Comparison of ENCODE assay signal across 26 cellular contexts in genomic region chr16:78696797-78697196, GRCh38.
"Had no signal": no experiment of that assay in that cellular context is flagged by ENCODE, and none has a peak within 500 bp of the region (broad histone marks: within the 10 kb centered on the region; RNA-seq: fewer than 3 reads in every experiment).

No MANE protein-coding gene starts in this region.

- H3K36me3 ChIP-seq: stomach, suprapubic skin, thoracic aorta, thyroid gland, tibial artery, tibial nerve, transverse colon, upper lobe of left lung, upper lobe of right lung, vagina had no signal

- H3K4me3 ChIP-seq: stomach, suprapubic skin, testis, thoracic aorta, thyroid gland, tibial artery, tibial nerve, transverse colon, upper lobe of left lung, upper lobe of right lung, uterus, vagina had no signal

- FAIRE-seq: urothelium cell line had no signal

- H3K4me1 ChIP-seq: stomach, suprapubic skin, testis, thyroid gland, tibial artery, tibial nerve, transverse colon, upper lobe of left lung, upper lobe of right lung, uterus, vagina had no signal

- H3K27ac ChIP-seq: stomach, suprapubic skin, testis, thoracic aorta, thyroid gland, tibial artery, tibial nerve, transverse colon, upper lobe of left lung, upper lobe of right lung, uterus, vagina had no signal

- H3K27me3 ChIP-seq: stomach, suprapubic skin, testis, thyroid gland, tibial artery, tibial nerve, transverse colon, upper lobe of left lung, upper lobe of right lung, uterus, vagina had no signal

- ATAC-seq: stimulated activated effector memory CD8-positive, alpha-beta T cell treated with anti-CD3 and anti-CD28 coated beads, Interleukin-12 subunit alpha, Interleukin-12 subunit beta, amount 100 ng/mL, for 72 hours; stimulated activated memory B cell treated with anti-CD40 and anti-IgM and Interleukin-4, amounts not matched to agents 10 μg/mL and 1 μg/mL and 100 μg/mL, for 72 hours; stimulated activated naive B cell treated with anti-CD40 and anti-IgM and Interleukin-4, amounts not matched to agents 10 μg/mL and 1 μg/mL and 100 μg/mL, for 72 hours; stimulated activated naive CD8-positive, alpha-beta T cell treated with anti-CD3 and anti-CD28 coated beads, Interleukin-15, amount 100 ng/mL, for 72 hours; stimulated activated naive CD8-positive, alpha-beta T cell treated with anti-CD3 and anti-CD28 coated beads, Interleukin-15, Interleukin-2, amounts not matched to agents 100 U/mL and 50 U/mL, for 24 hours; upper lobe of right lung had no signal

- H3K9me3 ChIP-seq: stomach, suprapubic skin, testis, thoracic aorta, thyroid gland, tibial artery, tibial nerve, transverse colon, upper lobe of left lung, upper lobe of right lung, uterus, vagina had no signal

- DNase-seq: stimulated activated CD4-positive, alpha-beta T cell treated with anti-CD3 and anti-CD28 coated beads, Interleukin-2, amount 100 ng/mL, for 48 hours; stimulated activated CD4-positive, alpha-beta T cell treated with anti-CD3 and anti-CD28 coated beads, Interleukin-4, amount 100 ng/mL, for 1 hour; stimulated activated CD4-positive, alpha-beta T cell treated with anti-CD3 and anti-CD28 coated beads, Interleukin-4, amount 100 ng/mL, for 24 hours; stimulated activated CD4-positive, alpha-beta T cell treated with anti-CD3 and anti-CD28 coated beads, Interleukin-4, amount 100 ng/mL, for 4 hours; stimulated activated naive B cell treated with anti-CD40 and anti-IgM and Interleukin-4, amounts not matched to agents 10 μg/mL and 1 μg/mL and 100 μg/mL, for 72 hours; stimulated activated naive CD4-positive, alpha-beta T cell; stimulated activated naive CD4-positive, alpha-beta T cell treated with Interleukin-2 at 50 U/mL for 16 hours; stimulated activated naive CD8-positive, alpha-beta T cell treated with anti-CD3 and anti-CD28 coated beads, Interleukin-15, amount 100 ng/mL, for 72 hours; stimulated activated naive CD8-positive, alpha-beta T cell treated with anti-CD3 and anti-CD28 coated beads, Interleukin-15, Interleukin-2, amounts not matched to agents 100 U/mL and 50 U/mL, for 24 hours; stomach; substantia nigra; testis; thyroid gland; tibial artery; transverse colon; trophoblast cell; upper lobe of left lung; upper lobe of right lung; uterus had no signal
